In genomic region chr22:38336699-38337098, GRCh38 we compare ENCODE assay signal across 10 cellular contexts. TPM values are rescaled to one million over a fixed set of nuclear protein-coding genes. Genes with fewer than 3 reads are reported as not detected.
DNase-seq lines count a peak whose midpoint lies in the region; ATAC-seq, FAIRE-seq and TF ChIP-seq lines count a peak whose summit lies in the region.
"Had no signal": no experiment of that assay in that cellular context is flagged by ENCODE, and none has a peak within 500 bp of the region (broad histone marks: within the 10 kb centered on the region; RNA-seq: fewer than 3 reads in every experiment).

No MANE protein-coding gene starts in this region.

- SMC1A ChIA-PET in GM12878 (lab: Charles Lee; ENCODE audit: uncharacterized antibody, unreplicated experiment), result no interaction called here

- H3K4me1 ChIP-seq in ACC112 (ENCODE audit: control insufficient read depth, insufficient read depth, low read length, unreplicated experiment) (no peaks in the 10 kb centered on the region), GM12878 (ENCODE audit: control insufficient read depth, insufficient read depth, low read length) (no peaks in the 10 kb centered on the region), lower lobe of right lung (peaks cover 13% of the 10 kb centered on the region), tibial nerve (peaks cover 0 to 13% (median 0%) of the 10 kb centered on the region in 4 donors)

- H3K4me3 ChIP-seq in ACC112 (ENCODE audit: low read depth, low read length) (peak overlapping the region; percentile 77), HFF-Myc (replicated peaks; ENCODE audit: low read depth, low read length) (peak overlapping the region; percentile 40; the same call in 1 of the 2 replicates), GM12878 (0 out of 2 replicates have a peak overlapping the region, but pooled peaks have one; percentile 58), lower lobe of right lung (peak overlapping the region; percentile 55), tibial nerve (no peak overlapping the region)

- POLR2A ChIA-PET in GM12878 (lab: Charles Lee), result interaction anchor here (0.6 kb wide), 3 partner anchors 31 to 812 kb away, joined by 3 to 4 read pairs (median 4); no protein-coding TSS in a partner anchor

- no peak for ATAC-seq in GM12878
- no peak for ATAC-seq in lower lobe of right lung

- RAD21 ChIA-PET in GM12878 (lab: Charles Lee; ENCODE audit: unreplicated experiment), result no interaction called here

- H3K79me2 ChIP-seq in ACC112 (ENCODE audit: control insufficient read depth, insufficient read depth, low read length, unreplicated experiment) (no peaks in the 10 kb centered on the region), GM12878 (ENCODE audit: control insufficient read depth, insufficient read depth, low read length) (no peaks in the 10 kb centered on the region)

- no peak overlapping the region for H2AFZ ChIP-seq in ACC112 (ENCODE audit: low read length, unreplicated experiment)
- H2AFZ ChIP-seq in GM12878 (ENCODE audit: control insufficient read depth, low read depth, low read length), result no peak overlapping the region

- no peaks in the 10 kb centered on the region for H3K36me3 ChIP-seq in ACC112 (ENCODE audit: insufficient read depth, low read length)
- no peaks in the 10 kb centered on the region for H3K36me3 ChIP-seq in GM12878 (ENCODE audit: control insufficient read depth in 2 of 2, insufficient read depth in 2 of 2, low read length in 1 of 2)
- H3K36me3 ChIP-seq in lower lobe of right lung, result no peaks in the 10 kb centered on the region
- no peaks in the 10 kb centered on the region for H3K36me3 ChIP-seq in tibial nerve

- H3K27me3 ChIP-seq in ACC112 (ENCODE audit: insufficient read depth, low read length) (no peaks in the 10 kb centered on the region), GM12878 (replicated peaks in 1 of 2; ENCODE audit: control insufficient read depth in 2 of 2, insufficient read depth in 2 of 2, low read length in 1 of 2) (no peaks in the 10 kb centered on the region), lower lobe of right lung (ENCODE audit: low read depth) (no peaks in the 10 kb centered on the region), tibial nerve (no peaks in the 10 kb centered on the region)

- in situ Hi-C loops in GM12878 (cut with MboI), result no loop called here

- no peak overlapping the region for H3K27ac ChIP-seq in ACC112 (ENCODE audit: low read depth, low read length)
- H3K27ac ChIP-seq in GM12878 (ENCODE audit: control insufficient read depth, insufficient read depth), result no peak overlapping the region
- no peak overlapping the region for H3K27ac ChIP-seq in lower lobe of right lung
- H3K27ac ChIP-seq in tibial nerve, result peak overlapping the region in 1 of 4 donors; percentile 10

- no peak overlapping the region for H3K9ac ChIP-seq in GM12878 (ENCODE audit: control insufficient read depth, insufficient read depth, low read length)

- TF ChIP-seq CTCF in HFF-Myc (IDR thresholded peaks at IDR 0.05; ENCODE audit: low read depth, low read length, missing control alignments) (no peak), GM12878 (IDR thresholded peaks at IDR 0.05 in 2 of 3, conservative IDR thresholded peaks at IDR 0.05 in 1 of 3; ENCODE audit: control insufficient read depth in 2 of 3, extremely low read depth in 1 of 3, insufficient read depth in 1 of 3, low read depth in 3 of 3, low read length in 3 of 3) (no peak), lower lobe of right lung (IDR thresholded peaks at IDR 0.05) (no peak), tibial nerve (IDR thresholded peaks at IDR 0.05) (no peak)

- TF ChIP-seq RAD21 in GM12878 (IDR thresholded peaks at IDR 0.05; ENCODE audit: insufficient read depth, low read depth, low read length), result no peak

- WGBS in GM12878 (ENCODE audit: insufficient coverage, insufficient replicate concordance, low lambda C conversion rate, missing lambda C conversion rate), result 64% methylated on average over 9 of the region's 9 CpGs
- 62 to 78% methylated on average over 9 of the region's 9 CpGs for WGBS in tibial nerve, 2 donors

- H4K20me1 ChIP-seq in GM12878 (ENCODE audit: control insufficient read depth, insufficient read depth), result no peaks in the 10 kb centered on the region

- intact Hi-C loops in GM12878 (cut with micrococcal nuclease; ENCODE audit: unreplicated experiment), result no loop called here
- intact Hi-C loops in lower lobe of right lung (cut with DNase I), result no loop called here

- BruUV-seq in GM12878 (replicated peaks; lab: Mats Ljungman, UMichigan), result no TSS peak

- no peak overlapping the region; the same call in 1 of the 2 replicates for H3K4me2 ChIP-seq in GM12878 (ENCODE audit: control insufficient read depth, insufficient read depth)

- DNase-seq in HFF-Myc (ENCODE audit: extremely low read depth, low read depth) (no peak), GM12878 (ENCODE audit: low read depth, low spot score) (no peak), lower lobe of right lung (no peak), NCI-H2081 (lab: John Stamatoyannopoulos, UW) (no peak), tibial nerve (ENCODE audit: low spot score in 2 of 2) (no peak), NCI-H2107 treated with DMSO at 0.1 percent for 48 hours (lab: John Stamatoyannopoulos, UW; ENCODE audit: unreplicated experiment) (no peak)
- no peak for DNase-seq in stimulated activated CD4-positive, alpha-beta T cell treated with anti-CD3 and anti-CD28 coated beads, Interleukin-2, amount 100 ng/mL, for 48 hours
- DNase-seq: NCI-H187 had no signal

- FAIRE-seq in GM12878 (lab: Jason Lieb, UNC), result no peak
- FAIRE-seq: TTC549 had no signal

- no peaks in the 10 kb centered on the region for H3K9me3 ChIP-seq in GM12878 (replicated peaks; ENCODE audit: control insufficient read depth, insufficient read depth, low read length)
- H3K9me3 ChIP-seq in lower lobe of right lung, result no peaks in the 10 kb centered on the region
- H3K9me3 ChIP-seq in tibial nerve, result no peaks in the 10 kb centered on the region

- no peak for TF ChIP-seq EP300 in GM12878 (IDR thresholded peaks at IDR 0.05; ENCODE audit: borderline replicate concordance in 1 of 2, control insufficient read depth in 1 of 2, low read depth in 2 of 2, low read length in 2 of 2)
- TF ChIP-seq EP300 in tibial nerve (IDR thresholded peaks at IDR 0.05), result no peak

- TF ChIP-seq POLR2A in GM12878 (IDR thresholded peaks at IDR 0.05; ENCODE audit: low read depth, low read length) (no peak), tibial nerve (IDR thresholded peaks at IDR 0.05) (no peak)

- CTCF ChIA-PET in GM12878 (lab: Yijun Ruan, JAX), result interaction anchor here (1.4 kb wide), 2 partner anchors 16 to 30 kb away, joined by 3 read pairs; no protein-coding TSS in a partner anchor

TF ChIP-seq in GM12878, 131 proteins besides CTCF, POLR2A, EP300 and RAD21:
- TF ChIP-seq FOS (IDR thresholded peaks at IDR 0.05; ENCODE audit: borderline replicate concordance, extremely low read depth, insufficient read length) (no peak), SMARCA5 (IDR thresholded peaks at IDR 0.05) (no peak)

RNA-seq across cellular contexts. Expression of gene CSNK1E, which starts 19.5 kb away (rescaled TPM):
- total RNA-seq in GM12878 (2013; cell fraction: nucleolus; rRNA removed), result 185 TPM in 2 replicates
- total RNA-seq in GM12878 (2014; rRNA removed) (78.7 and 88.5 TPM in 2 replicates), GM12878 (2014; rRNA removed; fragmentation: Illumina TruSeq; extraction: Trizol) (48.3 and 51.6 TPM in 2 replicates), GM12878 (2021) (89.9 and 98.8 TPM in 2 replicates), lower lobe of right lung (126 TPM), tibial nerve (100 to 1,000 TPM; 122 to 235 (median 164) TPM)
- polyA plus RNA-seq in GM12878 (2011; ENCODE audit: low read depth), result 28.7 TPM
- polyA plus RNA-seq in GM12878 (2011; rRNA removed) (47.6 and 79.5 TPM in 2 replicates), GM12878 (2014; fragmentation: Illumina TruSeq; extraction: Trizol) (52.4 and 78.3 TPM in 2 replicates), GM12878 (2014; fragmentation: Nextera tagmentation; extraction: Ambion mirVana) (10 to 100 TPM in 1 of 2 experiments, 1 to 10 TPM in 1; 5.9 to 12.6 TPM), GM12878 (2014; rRNA removed) (103 and 107 TPM in 2 replicates), GM12878 (2016; fragmentation: Nextera tagmentation; extraction: Ambion mirVana) (10 to 100 TPM; 17.3 to 18.5 TPM)
- 90.3 and 119 TPM in 2 replicates for polyA plus RNA-seq in GM12878 (2011; cell fraction: cytosol; rRNA removed)
- polyA plus RNA-seq in GM12878 (2011; cell fraction: nucleus; rRNA removed), result 145 and 172 TPM in 2 replicates
- 56.9 and 63.0 TPM in 2 replicates for polyA plus RNA-seq in GM12878 (2012)
- polyA minus RNA-seq in GM12878 (2011; rRNA and poly(A)+ RNA removed), result 56.9 and 94.5 TPM in 2 replicates
- 34.5 and 38.5 TPM in 2 replicates for polyA minus RNA-seq in GM12878 (2011; cell fraction: cytosol; rRNA and poly(A)+ RNA removed)
- polyA minus RNA-seq in GM12878 (2011; cell fraction: nucleus; rRNA and poly(A)+ RNA removed), result 28.9 and 42.1 TPM in 2 replicates

Comparison
In these comparisons a context has a peak if more than half of its experiments do, and no peak if none do; other contexts are left out.
1. H3K4me3 ChIP-seq: peak in ACC112 (single experiment), HFF-Myc (single experiment), GM12878 (single experiment) and lower lobe of right lung (single experiment); none in tibial nerve (0 of 4).